24 cellular contexts compared by ENCODE assay signal in the genomic region with DNA sequence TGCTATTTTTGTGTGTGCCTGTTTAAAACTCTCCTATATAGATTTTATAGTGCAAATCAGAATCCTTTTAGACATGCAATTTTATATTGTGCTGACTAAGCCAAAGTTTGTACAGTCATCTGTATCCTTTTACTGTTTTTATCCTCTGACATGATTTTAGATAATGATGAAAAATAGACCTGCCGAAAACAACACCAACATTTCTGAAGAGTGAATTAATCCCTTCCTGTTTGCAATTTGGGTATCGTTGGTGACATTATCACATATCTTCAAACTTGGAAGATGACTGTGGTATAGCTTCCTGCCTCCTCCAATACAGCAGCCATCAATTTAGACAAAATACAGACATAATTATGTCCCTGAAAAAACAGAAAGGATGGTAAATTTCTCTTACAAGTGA. TPM values are rescaled to one million over a fixed set of nuclear protein-coding genes. Genes with fewer than 3 reads are reported as not detected.
DNase-seq lines count a peak whose midpoint lies in the region; ATAC-seq and TF ChIP-seq lines count a peak whose summit lies in the region.
"Had no signal": no experiment of that assay in that cellular context is flagged by ENCODE, and none has a peak within 500 bp of the region (broad histone marks: within the 10 kb centered on the region; RNA-seq: fewer than 3 reads in every experiment).

No MANE protein-coding gene starts in this region.

- no peak overlapping the region for H3K4ac ChIP-seq in IMR-90 (ENCODE audit: low read depth, low read length)

- POLR2A ChIA-PET in A673 (lab: Charles Lee; ENCODE audit: low non-redundant PET), result no interaction called here
- POLR2A ChIA-PET in IMR-90 (lab: Charles Lee; ENCODE audit: unreplicated experiment), result no interaction called here

- no peak overlapping the region for H2BK15ac ChIP-seq in IMR-90 (ENCODE audit: low read depth, low read length)

- H3K18ac ChIP-seq in IMR-90 (ENCODE audit: low read depth, low read length), result no peak overlapping the region

- CTCF ChIA-PET in A673 (lab: Charles Lee) (no interaction called here), IMR-90 (lab: Yijun Ruan, JAX) (interaction anchor here (0.7 kb wide), 1 partner anchor 20 kb away, joined by 3 read pairs; no protein-coding TSS in a partner anchor)

- H2BK20ac ChIP-seq in IMR-90 (ENCODE audit: low read depth, low read length), result no peak overlapping the region

- H3K56ac ChIP-seq in IMR-90 (ENCODE audit: extremely low read depth, insufficient read depth, low read length), result no peak overlapping the region

- no peak overlapping the region for H3K9ac ChIP-seq in IMR-90 (ENCODE audit: low read depth, low read length)
- H3K9ac ChIP-seq in Karpas-422 (ENCODE audit: low read length), result no peak overlapping the region
- H3K9ac ChIP-seq: BLaER1 treated with 17β-estradiol and CSF1 and Interleukin-3, amounts not matched to agents 10 nM and 100 nM; GM23248 had no signal

- dilution Hi-C loops in IMR-90 (cut with HindIII; ENCODE audit: low sequenced_read_pairs, unreplicated experiment), result no loop called here

- H3K27me3 ChIP-seq in A673 (replicated peaks; ENCODE audit: insufficient read depth, low read depth, low read length, poor library complexity), result no peaks in the 10 kb centered on the region
- H3K27me3 ChIP-seq in IMR-90 (ENCODE audit: control insufficient read depth, insufficient read depth, low read length), result no peaks in the 10 kb centered on the region
- H3K27me3 ChIP-seq in osteoblast (ENCODE audit: insufficient read depth, low read length), result no peaks in the 10 kb centered on the region
- H3K27me3 ChIP-seq in Karpas-422 (ENCODE audit: low read length), result no peaks in the 10 kb centered on the region
- H3K27me3 ChIP-seq: BE2C; BLaER1 treated with 17β-estradiol and CSF1 and Interleukin-3, amounts not matched to agents 10 nM and 100 nM had no signal

- no peaks in the 10 kb centered on the region for H3K9me1 ChIP-seq in IMR-90 (ENCODE audit: insufficient read depth, low read length)

- intact Hi-C loops in A673 (cut with micrococcal nuclease; ENCODE audit: unreplicated experiment), result no loop called here
- intact Hi-C loops in IMR-90 (cut with micrococcal nuclease), result no loop called here

- H2AFZ ChIP-seq in IMR-90 (replicated peaks; ENCODE audit: low read length, poor library complexity) (no peak overlapping the region), osteoblast (ENCODE audit: low read length) (no peak overlapping the region), Karpas-422 (ENCODE audit: low read length) (no peak overlapping the region)
- H2AFZ ChIP-seq: GM23248 had no signal

- TF ChIP-seq CTCF in A673 (conservative IDR thresholded peaks at IDR 0.05; ENCODE audit: low read depth, low read length), result no peak
- no peak for TF ChIP-seq CTCF in IMR-90 (conservative IDR thresholded peaks at IDR 0.05; ENCODE audit: low read depth, low read length)
- TF ChIP-seq CTCF in osteoblast (IDR thresholded peaks at IDR 0.05; ENCODE audit: extremely low read depth, low read depth, low read length), result no peak

- H4K20me1 ChIP-seq in IMR-90 (ENCODE audit: insufficient read depth, low read length) (no peaks in the 10 kb centered on the region), osteoblast (ENCODE audit: insufficient read depth, low read length) (no peaks in the 10 kb centered on the region), Karpas-422 (ENCODE audit: insufficient read depth, low read depth, low read length) (no peaks in the 10 kb centered on the region)
- H4K20me1 ChIP-seq: BLaER1 treated with 17β-estradiol and CSF1 and Interleukin-3, amounts not matched to agents 10 nM and 100 nM had no signal

- no peak overlapping the region for H2BK120ac ChIP-seq in IMR-90 (ENCODE audit: low read depth, low read length)

- H3K79me1 ChIP-seq in IMR-90 (ENCODE audit: low read depth in 1 of 2, low read length in 2 of 2), result no peaks in the 10 kb centered on the region

- ATAC-seq in IMR-90 (ENCODE audit: low read depth) (no peak), SK-N-SH treated with all-trans-retinoic acid at 6 μM for 48 hours (peak; percentile 75), HG02798 (IDR thresholded peaks at IDR 0.05; ENCODE audit: poor library complexity, unreplicated experiment) (no peak), HG02610 (IDR thresholded peaks at IDR 0.05; ENCODE audit: unreplicated experiment) (no peak)
- ATAC-seq: GM12878, HCT116 had no signal

- TF ChIP-seq RAD21 in IMR-90 (IDR thresholded peaks at IDR 0.05; ENCODE audit: low read length), result no peak

- no peak overlapping the region for H3K4me2 ChIP-seq in IMR-90 (ENCODE audit: low read depth, low read length)
- no peak overlapping the region for H3K4me2 ChIP-seq in osteoblast (ENCODE audit: insufficient read depth, low read length)
- H3K4me2 ChIP-seq in Karpas-422 (ENCODE audit: low read depth, low read length, poor library complexity, severe bottlenecking), result no peak overlapping the region
- H3K4me2 ChIP-seq: BLaER1 treated with 17β-estradiol and CSF1 and Interleukin-3, amounts not matched to agents 10 nM and 100 nM had no signal

- no peak for TF ChIP-seq POLR2A in IMR-90 (IDR thresholded peaks at IDR 0.05; ENCODE audit: low read depth, low read length)

- H3K4me3 ChIP-seq in A673 (ENCODE audit: low read depth, low read length, poor library complexity, severe bottlenecking) (no peak overlapping the region), IMR-90 (ENCODE audit: insufficient read depth, low read depth, low read length) (no peak overlapping the region), osteoblast (ENCODE audit: insufficient read depth, low read length) (no peak overlapping the region), Karpas-422 (ENCODE audit: low read length) (no peak overlapping the region)
- H3K4me3 ChIP-seq: BLaER1 treated with 17β-estradiol and CSF1 and Interleukin-3, amounts not matched to agents 10 nM and 100 nM; GM12878; GM23248 had no signal

- no peak overlapping the region for H2AK5ac ChIP-seq in IMR-90 (ENCODE audit: low read depth, low read length)

- H3K79me2 ChIP-seq in osteoblast (ENCODE audit: insufficient read depth, low read length) (no peaks in the 10 kb centered on the region), Karpas-422 (ENCODE audit: low read length) (no peaks in the 10 kb centered on the region)

- H4K8ac ChIP-seq in IMR-90 (ENCODE audit: low read depth in 2 of 2, low read length in 2 of 2), result no peak overlapping the region

- H4K91ac ChIP-seq in IMR-90 (ENCODE audit: insufficient read depth, low read depth, low read length), result no peak overlapping the region

- H3K36me3 ChIP-seq in A673 (ENCODE audit: insufficient read depth, low read length, poor library complexity, severe bottlenecking) (no peaks in the 10 kb centered on the region), IMR-90 (ENCODE audit: control insufficient read depth, insufficient read depth, low read length) (no peaks in the 10 kb centered on the region), osteoblast (ENCODE audit: insufficient read depth, low read length) (no peaks in the 10 kb centered on the region), Karpas-422 (ENCODE audit: insufficient read depth, low read length) (no peaks in the 10 kb centered on the region)
- H3K36me3 ChIP-seq: BE2C; BLaER1 treated with 17β-estradiol and CSF1 and Interleukin-3, amounts not matched to agents 10 nM and 100 nM had no signal

- H3K23ac ChIP-seq in IMR-90 (ENCODE audit: low read depth, low read length), result no peak overlapping the region

- H3K9me3 ChIP-seq in A673 (ENCODE audit: low read depth, low read length, poor library complexity, severe bottlenecking) (no peaks in the 10 kb centered on the region), IMR-90 (ENCODE audit: control insufficient read depth, insufficient read depth, low read length) (no peaks in the 10 kb centered on the region), osteoblast (ENCODE audit: low read depth, low read length) (no peaks in the 10 kb centered on the region), Karpas-422 (ENCODE audit: low read length) (no peaks in the 10 kb centered on the region)
- H3K9me3 ChIP-seq: BE2C had no signal

- H3K9me2 ChIP-seq in Karpas-422 (replicated peaks; ENCODE audit: insufficient read depth, low read length), result no peaks in the 10 kb centered on the region

- H3K27ac ChIP-seq in A673 (ENCODE audit: low read depth, low read length, poor library complexity, severe bottlenecking) (no peak overlapping the region), IMR-90 (ENCODE audit: insufficient read depth, low read length) (no peak overlapping the region), osteoblast (ENCODE audit: low read depth, low read length) (no peak overlapping the region), Karpas-422 (ENCODE audit: low read length) (no peak overlapping the region)
- H3K27ac ChIP-seq: BLaER1 treated with 17β-estradiol and CSF1 and Interleukin-3, amounts not matched to agents 10 nM and 100 nM; GM23248 had no signal

- no peak overlapping the region for H2AK9ac ChIP-seq in IMR-90 (replicated peaks; ENCODE audit: low read depth, low read length, poor library complexity)

- BruUV-seq in A673 (replicated peaks; lab: Mats Ljungman, UMichigan), result no TSS peak
- BruUV-seq in IMR-90 (replicated peaks; lab: Mats Ljungman, UMichigan), result no TSS peak

- peak; percentile 27 for DNase-seq in A673 (ENCODE audit: low spot score)
- no peak for DNase-seq in IMR-90
- peak; percentile 26 for DNase-seq in osteoblast (ENCODE audit: insufficient read length, low spot score, missing footprints)
- no peak for DNase-seq in Karpas-422
- DNase-seq: ACHN; AML-193; BE2C; CD4-positive, alpha-beta T cell; CD8-positive, alpha-beta memory T cell; DMS 273 treated with DMSO at 0.1 percent for 48 hours; DMS79; EL; GDM1; GM23248 had no signal

- no peak overlapping the region for H2BK5ac ChIP-seq in IMR-90 (ENCODE audit: low read depth, low read length, poor library complexity, severe bottlenecking)

- no CpG with 5 or more reads among the region's 2 CpGs for WGBS in IMR-90 (ENCODE audit: extremely low coverage in 2 of 2, insufficient read length in 1 of 2), 2 experiments

- in situ Hi-C loops in IMR-90 (cut with MboI; ENCODE audit: low sequenced_read_pairs), result no loop called here

- H4K5ac ChIP-seq in IMR-90 (ENCODE audit: low read depth, low read length), result no peak overlapping the region

- no peak overlapping the region for H3K14ac ChIP-seq in IMR-90 (replicated peaks; ENCODE audit: low read depth, low read length)

- H3K4me1 ChIP-seq in A673 (ENCODE audit: insufficient read depth, low read length, poor library complexity, severe bottlenecking) (peaks cover 6% of the 10 kb centered on the region), IMR-90 (ENCODE audit: control insufficient read depth, insufficient read depth, low read length) (no peaks in the 10 kb centered on the region), osteoblast (ENCODE audit: insufficient read depth, low read length) (peaks cover 4% of the 10 kb centered on the region), Karpas-422 (ENCODE audit: low read length) (no peaks in the 10 kb centered on the region)
- H3K4me1 ChIP-seq: BLaER1 treated with 17β-estradiol and CSF1 and Interleukin-3, amounts not matched to agents 10 nM and 100 nM had no signal

RNA-seq across cellular contexts. Expression of a gene that starts 28.9 kb away (rescaled TPM):
- total RNA-seq in A673 (2021) (not detected in 2 replicates), IMR-90 (2012; rRNA removed) (not detected in 2 replicates), osteoblast (not detected in 2 replicates)
- polyA plus RNA-seq in IMR-90 (2012; rRNA removed), result not detected in 2 replicates
- not detected in 2 replicates for polyA plus RNA-seq in IMR-90 (2012; cell fraction: cytosol; rRNA removed)
- not detected in 2 replicates for polyA plus RNA-seq in IMR-90 (2012; cell fraction: nucleus; rRNA removed; ENCODE audit: low replicate concordance)
- not detected in 2 replicates for total RNA-seq in Karpas-422 (2014; rRNA removed; shearing (Covaris generic); ENCODE audit: low replicate concordance)
- total RNA-seq: A172; CD4-positive, alpha-beta T cell; CD8-positive, alpha-beta memory T cell; GM12878; GM23248; H4; H9 had no signal
- polyA plus RNA-seq: CD14-positive monocyte; CD8-positive, alpha-beta memory T cell; GM12878; GM23248 had no signal

RNA-seq across cellular contexts. Expression of a gene that starts 50.3 kb away (rescaled TPM):
- 1.1 and 1.8 TPM in 2 replicates for total RNA-seq in A673 (2021)
- total RNA-seq in IMR-90 (2012; rRNA removed), result not detected in 2 replicates
- polyA plus RNA-seq in IMR-90 (2012; rRNA removed), result not detected in 2 replicates
- not detected in 2 replicates for polyA plus RNA-seq in IMR-90 (2012; cell fraction: cytosol; rRNA removed)
- not detected in 2 replicates for polyA plus RNA-seq in IMR-90 (2012; cell fraction: nucleus; rRNA removed; ENCODE audit: low replicate concordance)
- total RNA-seq in osteoblast, result under 0.01 TPM in 1 of 2 replicates, not detected in the other
- total RNA-seq in Karpas-422 (2014; rRNA removed; shearing (Covaris generic); ENCODE audit: low replicate concordance), result 0.11 TPM in 1 of 2 replicates, not detected in the other
- total RNA-seq: A172; CD4-positive, alpha-beta T cell; CD8-positive, alpha-beta memory T cell; GM23248 had no signal
- polyA plus RNA-seq: CD14-positive monocyte; CD8-positive, alpha-beta memory T cell; GM23248 had no signal

Comparison
In these comparisons a context has a peak if more than half of its experiments do, and no peak if none do; other contexts are left out.
1. DNase-seq: peak in A673 (single experiment) and osteoblast (single experiment); none in IMR-90 (single experiment) and Karpas-422 (single experiment).